Comparison of ENCODE assay signal across 1 cellular context in genomic region chr9:114403153-114403756, GRCh38.
TF ChIP-seq lines count a peak whose summit lies in the region.

No MANE protein-coding gene starts in this region.

TF ChIP-seq in H1, 55 proteins besides CTCF, POLR2A, EP300 and RAD21 (continued from another document):
- TF ChIP-seq CHD7 (IDR thresholded peaks at IDR 0.05; ENCODE audit: insufficient replicate concordance, low read length), result no peak
- TF ChIP-seq MAFK (IDR thresholded peaks at IDR 0.05; ENCODE audit: low read depth, low read length), result no peak
- TF ChIP-seq HDAC2 (IDR thresholded peaks at IDR 0.05; ENCODE audit: borderline replicate concordance in 1 of 2, low read depth in 2 of 2, low read length in 2 of 2), result no peak
- no peak for TF ChIP-seq YY1 (IDR thresholded peaks at IDR 0.05; ENCODE audit: low read depth, low read length)
- TF ChIP-seq PHF8 (conservative IDR thresholded peaks at IDR 0.05; ENCODE audit: low read depth, low read length), result no peak
- no peak for TF ChIP-seq MAX (IDR thresholded peaks at IDR 0.05)
- TF ChIP-seq SIN3A (conservative IDR thresholded peaks at IDR 0.05 in 1 of 2, IDR thresholded peaks at IDR 0.05 in 1 of 2; ENCODE audit: low read depth in 1 of 2, low read length in 2 of 2), result no peak
- TF ChIP-seq ATF2 (IDR thresholded peaks at IDR 0.05; ENCODE audit: low read length), result no peak
- TF ChIP-seq FOSL1 (IDR thresholded peaks at IDR 0.05; ENCODE audit: insufficient read depth, low read depth, low read length), result no peak
- TF ChIP-seq NANOG (IDR thresholded peaks at IDR 0.05; ENCODE audit: insufficient read depth, low read depth, low read length, poor library complexity, severe bottlenecking), result no peak
- no peak for TF ChIP-seq CTBP2 (IDR thresholded peaks at IDR 0.05; ENCODE audit: borderline replicate concordance, insufficient read depth, insufficient read length, low read length)
- TF ChIP-seq CBX8 (IDR thresholded peaks at IDR 0.05; ENCODE audit: borderline replicate concordance, low read depth, low read length), result no peak
- TF ChIP-seq EGR1 (IDR thresholded peaks at IDR 0.05; ENCODE audit: borderline replicate concordance, low read depth, low read length), result no peak
- no peak for TF ChIP-seq SAP30 (IDR thresholded peaks at IDR 0.05; ENCODE audit: insufficient read depth, insufficient replicate concordance, low read length)
- no peak for TF ChIP-seq ATF3 (IDR thresholded peaks at IDR 0.05; ENCODE audit: insufficient read depth, low read depth, low read length)
- no peak for TF ChIP-seq SP2 (IDR thresholded peaks at IDR 0.05; ENCODE audit: low read length)
- no peak for TF ChIP-seq CHD2 (IDR thresholded peaks at IDR 0.05; ENCODE audit: low read length)
- TF ChIP-seq NRF1 (IDR thresholded peaks at IDR 0.05; ENCODE audit: low read depth, low read length), result no peak
- TF ChIP-seq POLR2AphosphoS5 (IDR thresholded peaks at IDR 0.05; ENCODE audit: low read depth, low read length), result no peak
TF ChIP-seq in H1: peak in this region for 0.
